Comparison of ENCODE assay signal across 9 cellular contexts in the genomic region with DNA sequence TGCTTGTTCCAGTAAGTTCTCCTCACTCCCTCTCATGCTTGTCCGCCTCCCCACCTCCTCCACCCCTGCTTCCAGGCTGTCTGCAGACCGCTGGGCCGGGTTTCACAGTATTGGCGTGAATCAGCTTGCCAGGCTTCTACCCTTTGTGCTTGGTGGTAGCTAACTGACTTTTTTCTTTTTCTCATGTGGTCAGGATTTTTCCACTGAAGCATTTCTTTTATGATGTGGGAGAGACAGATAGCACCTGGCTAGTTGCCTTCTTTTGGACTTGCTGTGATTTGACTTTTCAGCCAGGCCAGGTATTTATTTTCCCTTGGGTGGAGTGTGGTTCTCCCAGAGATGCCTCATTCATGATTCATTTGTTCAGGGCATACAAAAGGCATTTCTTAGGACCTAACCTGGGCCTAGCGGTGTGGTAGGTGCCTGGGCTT.
DNase-seq lines count a peak whose midpoint lies in the region; ATAC-seq and TF ChIP-seq lines count a peak whose summit lies in the region.
"Had no signal": no experiment of that assay in that cellular context is flagged by ENCODE, and none has a peak within 500 bp of the region (broad histone marks: within the 10 kb centered on the region; RNA-seq: fewer than 3 reads in every experiment).

No MANE protein-coding gene starts in this region.

- BruUV-seq in OCI-LY7 (replicated peaks; lab: Mats Ljungman, UMichigan), result no TSS peak

- CTCF ChIA-PET in CD4-positive, alpha-beta memory T cell (lab: Charles Lee; ENCODE audit: partially characterized antibody), result interaction anchor here (1.0 to 2.3 kb wide), 3 partner anchors 122 to 144 kb away, joined by 3 to 8 read pairs (median 4); no protein-coding TSS in a partner anchor
- CTCF ChIA-PET in OCI-LY7 (lab: Charles Lee; ENCODE audit: unreplicated experiment), result interaction anchor here (1.2 kb wide), 1 partner anchor 43 kb away, joined by 3 read pairs; no protein-coding TSS in a partner anchor

- no peak overlapping the region for H3K27ac ChIP-seq in CD4-positive, alpha-beta memory T cell (ENCODE audit: low read depth, low read length)
- H3K27ac ChIP-seq in OCI-LY7 (ENCODE audit: low read depth, low read length, poor library complexity, severe bottlenecking), result peak overlapping the region; percentile 98

- in situ Hi-C loops in GM13976 (cut with MboI; ENCODE audit: low sequenced_read_pairs, unreplicated experiment), result no loop called here

- H3K27me3 Mint-ChIP-seq in CD4-positive, alpha-beta memory T cell, result no peaks in the 10 kb centered on the region
- H3K27me3 Mint-ChIP-seq in neural crest cell (ENCODE audit: low read depth), result no peaks in the 10 kb centered on the region
- H3K27me3 Mint-ChIP-seq: activated naive CD4-positive, alpha-beta T cell treated with anti-CD3 and anti-CD28 coated beads, Interleukin-2, amount 50 U/mL, for 24 hours had no signal

- H3K9me2 ChIP-seq in OCI-LY7 (ENCODE audit: insufficient read depth, low read length), result no peaks in the 10 kb centered on the region

- H3K9me3 ChIP-seq in CD4-positive, alpha-beta memory T cell (ENCODE audit: control insufficient read depth in 1 of 2, low read length in 2 of 2), result no peaks in the 10 kb centered on the region
- no peaks in the 10 kb centered on the region for H3K9me3 ChIP-seq in OCI-LY7 (ENCODE audit: low read length)

- no peak overlapping the region for H3K4me3 ChIP-seq in CD4-positive, alpha-beta memory T cell (ENCODE audit: low read length in 2 of 2)
- H3K4me3 ChIP-seq in OCI-LY7 (ENCODE audit: low read depth, low read length, poor library complexity, severe bottlenecking) (no peak overlapping the region), epithelial cell of proximal tubule (ENCODE audit: low read depth, low read length) (no peak overlapping the region)

- peak overlapping the region in 5 of 7 donors; percentile 36 to 82 (median 77) for H3K27ac Mint-ChIP-seq in CD4-positive, alpha-beta memory T cell
- peak overlapping the region; percentile 35 for H3K27ac Mint-ChIP-seq in neural crest cell (ENCODE audit: unreplicated experiment)

- H3K4me1 ChIP-seq in CD4-positive, alpha-beta memory T cell (ENCODE audit: insufficient read depth, low read length), result peaks cover 13% of the 10 kb centered on the region
- peaks cover 100% of the 10 kb centered on the region for H3K4me1 ChIP-seq in OCI-LY7 (ENCODE audit: insufficient read depth, low read length, poor library complexity, severe bottlenecking)

- TF ChIP-seq CTCF in OCI-LY7 (conservative IDR thresholded peaks at IDR 0.05; ENCODE audit: low read length) (no peak), epithelial cell of proximal tubule (conservative IDR thresholded peaks at IDR 0.05; ENCODE audit: low read depth, low read length) (no peak), neural crest cell (conservative IDR thresholded peaks at IDR 0.05) (no peak), GM13976 (IDR thresholded peaks at IDR 0.05; ENCODE audit: borderline replicate concordance, control extremely low read depth, extremely low read depth, insufficient read depth, missing control alignments) (no peak)

- peaks cover 23% of the 10 kb centered on the region for H3K36me3 ChIP-seq in CD4-positive, alpha-beta memory T cell (ENCODE audit: insufficient read depth, low read length)
- H3K36me3 ChIP-seq in OCI-LY7 (ENCODE audit: insufficient read depth, low read length), result peaks cover 30% of the 10 kb centered on the region

- H3K4me1 Mint-ChIP-seq in CD4-positive, alpha-beta memory T cell, result peaks cover 42 to 67% (median 53%) of the 10 kb centered on the region in 4 donors
- H3K4me1 Mint-ChIP-seq in neural crest cell, result peaks cover 14% of the 10 kb centered on the region

- H3K36me3 Mint-ChIP-seq in CD4-positive, alpha-beta memory T cell, result peaks cover 50 to 62% of the 10 kb centered on the region in 2 donors
- peaks cover 13% of the 10 kb centered on the region for H3K36me3 Mint-ChIP-seq in neural crest cell (ENCODE audit: low read depth)

- no peak overlapping the region for H2AFZ ChIP-seq in OCI-LY7 (ENCODE audit: low read length)

- no peak for DNase-seq in CD4-positive, alpha-beta memory T cell
- DNase-seq in OCI-LY7 (ENCODE audit: low spot score) (no peak), epithelial cell of proximal tubule (ENCODE audit: low read depth) (peak; percentile 53), neural crest cell (ENCODE audit: low read depth, low spot score) (no peak), GM03348 (ENCODE audit: low spot score) (no peak), GM13976 (ENCODE audit: low spot score) (no peak)
- no peak for DNase-seq in stimulated activated CD4-positive, alpha-beta T cell treated with anti-CD3 and anti-CD28 coated beads, Interleukin-2, amount 100 ng/mL, for 24 hours

- H4K20me1 ChIP-seq in OCI-LY7 (ENCODE audit: insufficient read depth, low read length), result no peaks in the 10 kb centered on the region

- H3K4me3 Mint-ChIP-seq in CD4-positive, alpha-beta memory T cell, result no peak overlapping the region
- no peak overlapping the region for H3K4me3 Mint-ChIP-seq in neural crest cell
- H3K4me3 Mint-ChIP-seq: activated naive CD4-positive, alpha-beta T cell treated with anti-CD3 and anti-CD28 coated beads, Interleukin-2, amount 50 U/mL, for 24 hours had no signal

- H3K9me3 Mint-ChIP-seq in CD4-positive, alpha-beta memory T cell, result no peaks in the 10 kb centered on the region
- no peaks in the 10 kb centered on the region for H3K9me3 Mint-ChIP-seq in neural crest cell
- H3K9me3 Mint-ChIP-seq: activated naive CD4-positive, alpha-beta T cell treated with anti-CD3 and anti-CD28 coated beads, Interleukin-2, amount 50 U/mL, for 24 hours had no signal

- intact Hi-C loops in CD4-positive, alpha-beta memory T cell (cut with micrococcal nuclease), result no loop called here
- intact Hi-C loops in OCI-LY7 (cut with micrococcal nuclease; ENCODE audit: unreplicated experiment), result no loop called here

- POLR2A ChIA-PET in CD4-positive, alpha-beta memory T cell (lab: Charles Lee; ENCODE audit: partially characterized antibody), result no interaction called here
- POLR2A ChIA-PET in OCI-LY7 (lab: Charles Lee), result interaction anchor here (0.5 to 3.7 kb wide), 6 partner anchors 8 to 153 kb away, joined by 3 to 37 read pairs (median 6); no protein-coding TSS in a partner anchor

- H3K27me3 ChIP-seq in CD4-positive, alpha-beta memory T cell (ENCODE audit: insufficient read depth, low read length), result no peaks in the 10 kb centered on the region

- no peak for ATAC-seq in HG03460 (IDR thresholded peaks at IDR 0.05; ENCODE audit: unreplicated experiment)

- peaks cover 88% of the 10 kb centered on the region; the same call in 1 of the 2 replicates for H3K79me2 ChIP-seq in OCI-LY7 (ENCODE audit: insufficient read depth, low read depth, low read length)

- peak overlapping the region; percentile 53 for H3K4me2 ChIP-seq in OCI-LY7 (ENCODE audit: low read length)
